Comparison of ENCODE assay signal across 18 cellular contexts in genomic region chr19:14156122-14156521, GRCh38.
"Had no signal": no experiment of that assay in that cellular context is flagged by ENCODE, and none has a peak within 500 bp of the region (broad histone marks: within the 10 kb centered on the region; RNA-seq: fewer than 3 reads in every experiment).

No MANE protein-coding gene starts in this region.

- H2AFZ ChIP-seq: hepatocyte had no signal

- H3K4me2 ChIP-seq: hepatocyte had no signal

- H3K4me3 ChIP-seq: coronary artery, dorsolateral prefrontal cortex, esophagus muscularis mucosa, gastroesophageal sphincter, heart left ventricle, hepatocyte, left lung, lower lobe of right lung, mucosa of descending colon had no signal

- DNase-seq: dermis blood vessel endothelial cell; dorsolateral prefrontal cortex; effector CD4-positive, alpha-beta T cell; effector memory CD4-positive, alpha-beta T cell; foreskin keratinocyte; heart left ventricle; hypothalamus; left cardiac atrium; left ventricle myocardium superior; lower lobe of right lung; mesenchymal stem cell; mucosa of descending colon; naive B cell had no signal

- H3K9me3 ChIP-seq: esophagus muscularis mucosa, gastroesophageal sphincter, heart left ventricle, left lung, lower lobe of right lung, mucosa of descending colon had no signal

- ATAC-seq: foreskin keratinocyte, gastroesophageal sphincter, heart left ventricle, left cardiac atrium, left lung, left ventricle myocardium superior, lower lobe of right lung, mucosa of descending colon had no signal

- H3K4me1 ChIP-seq: esophagus muscularis mucosa, foreskin keratinocyte, lower lobe of right lung had no signal

- H3K27me3 ChIP-seq: dorsolateral prefrontal cortex, esophagus muscularis mucosa, foreskin keratinocyte, gastroesophageal sphincter, heart left ventricle, hepatocyte, left lung had no signal

- H3K27ac ChIP-seq: coronary artery, esophagus muscularis mucosa, foreskin keratinocyte, gastroesophageal sphincter, heart left ventricle, hepatocyte, left lung, lower lobe of right lung had no signal

- H3K79me2 ChIP-seq: hepatocyte had no signal
